1 cellular context compared by ENCODE assay signal in the genomic region with DNA sequence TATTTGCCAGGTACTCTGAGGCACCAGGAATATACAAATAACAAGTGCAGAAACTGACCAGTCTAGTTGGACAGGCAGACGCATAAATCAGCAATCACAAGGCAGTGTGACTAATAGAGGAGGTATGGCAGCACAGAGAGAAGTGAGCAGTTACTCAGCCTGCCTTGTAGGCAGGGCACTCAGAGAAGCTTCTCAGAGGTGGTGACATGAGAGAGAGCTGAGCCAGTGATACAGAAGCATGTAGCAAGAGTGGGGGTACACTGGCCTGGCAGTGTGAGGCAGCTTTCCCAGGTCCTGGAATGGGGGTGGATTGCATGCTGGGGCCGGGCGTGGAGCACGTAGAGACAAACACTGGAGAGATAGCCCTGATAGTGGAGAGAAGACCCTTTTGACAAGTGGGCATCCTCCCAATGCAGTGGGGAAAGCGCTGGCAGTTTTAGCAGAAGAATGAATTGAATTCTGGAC.
TF ChIP-seq lines count a peak whose summit lies in the region.

No MANE protein-coding gene starts in this region.

TF ChIP-seq in K562, 482 proteins besides CTCF, POLR2A, EP300 and RAD21 (continued from another document and continues in another):
- TF ChIP-seq RREB1 (CRISPR knock-in tag; IDR thresholded peaks at IDR 0.05) (no peak), NFE2L1 (tag; IDR thresholded peaks at IDR 0.05; ENCODE audit: borderline replicate concordance, low read depth) (no peak), EHMT2 (IDR thresholded peaks at IDR 0.05) (no peak), ZFP30 (CRISPR knock-in tag; IDR thresholded peaks at IDR 0.05; ENCODE audit: borderline replicate concordance) (no peak), ZNF274 (IDR thresholded peaks at IDR 0.05; ENCODE audit: borderline replicate concordance, low read depth, low read length) (no peak), HOXB6 (CRISPR knock-in tag; IDR thresholded peaks at IDR 0.05; ENCODE audit: borderline replicate concordance) (no peak), KDM4B (IDR thresholded peaks at IDR 0.05; ENCODE audit: borderline replicate concordance in 2 of 2, low read depth in 1 of 2) (0 out of 4 replicates have a peak, but pooled peaks of 1 of the 2 experiments have one; percentile 3), SMARCB1 (IDR thresholded peaks at IDR 0.05; ENCODE audit: insufficient read length, low read depth) (no peak), ZZZ3 (IDR thresholded peaks at IDR 0.05) (no peak), ZNF121 (CRISPR knock-in tag; conservative IDR thresholded peaks at IDR 0.05) (no peak), NFYB (IDR thresholded peaks at IDR 0.05; ENCODE audit: extremely low read depth, insufficient read length) (no peak), ZFP1 (CRISPR knock-in tag; IDR thresholded peaks at IDR 0.05) (no peak), RERE (CRISPR knock-in tag; IDR thresholded peaks at IDR 0.05; ENCODE audit: borderline replicate concordance) (no peak), ZNF639 (CRISPR knock-in tag; conservative IDR thresholded peaks at IDR 0.05 in 1 of 2, IDR thresholded peaks at IDR 0.05 in 1 of 2) (peak in 1 of 2 experiments; percentile 2; a peak in 1 of 4 replicates), TGIF2 (CRISPR knock-in tag; IDR thresholded peaks at IDR 0.05) (no peak), MEF2D (tag; conservative IDR thresholded peaks at IDR 0.05; ENCODE audit: low read depth) (0 out of 2 replicates have a peak, but pooled peaks have one; percentile 22), ELF1 (tag; IDR thresholded peaks at IDR 0.05) (no peak), JUND (IDR thresholded peaks at IDR 0.05; ENCODE audit: borderline replicate concordance, low read depth, low read length) (peak; percentile 81; the same call in 1 of the 2 replicates), JUND (tag; IDR thresholded peaks at IDR 0.05; ENCODE audit: borderline replicate concordance, low read depth, low read length) (peak; percentile 79; the same call in 2 of the 3 replicates), CREB1 (IDR thresholded peaks at IDR 0.05) (no peak), CREB1 (CRISPR knock-in tag; IDR thresholded peaks at IDR 0.05) (no peak; the same call in 1 of the 2 replicates), SREBF2 (CRISPR knock-in tag; IDR thresholded peaks at IDR 0.05) (no peak), SMARCC2 (IDR thresholded peaks at IDR 0.05; ENCODE audit: low read depth) (peak; percentile 20; the same call in 1 of the 2 replicates), ZKSCAN1 (IDR thresholded peaks at IDR 0.05; ENCODE audit: low read depth, low read length) (no peak), ZNF316 (IDR thresholded peaks at IDR 0.05) (no peak), NFRKB (IDR thresholded peaks at IDR 0.05; ENCODE audit: low read depth) (no peak), EZH2 (IDR thresholded peaks at IDR 0.05; ENCODE audit: borderline replicate concordance, low read depth, low read length) (no peak), ZNF766 (CRISPR knock-in tag; conservative IDR thresholded peaks at IDR 0.05) (no peak), POLR2AphosphoS2 (IDR thresholded peaks at IDR 0.05; ENCODE audit: low read length) (no peak), RBM39 (optimal IDR thresholded peaks at IDR 0.05; ENCODE audit: low read depth, low read length) (no peak), ZNF584 (CRISPR knock-in tag; IDR thresholded peaks at IDR 0.05; ENCODE audit: low read depth) (peak; percentile 24; the same call in 1 of the 2 replicates), NFATC3 (IDR thresholded peaks at IDR 0.05) (no peak), RCOR1 (IDR thresholded peaks at IDR 0.05; ENCODE audit: borderline replicate concordance in 1 of 2, low read depth in 2 of 2, low read length in 2 of 2) (no peak), ARID1B (IDR thresholded peaks at IDR 0.05) (peak; percentile 48; the same call in 1 of the 2 replicates), PRPF4 (IDR thresholded peaks at IDR 0.05; ENCODE audit: insufficient read depth, low read depth, low read length, poor library complexity, severe bottlenecking) (no peak), STAT5B (CRISPR knock-in tag; IDR thresholded peaks at IDR 0.05) (no peak), SRSF7 (optimal IDR thresholded peaks at IDR 0.05; ENCODE audit: low read depth, low read length) (no peak), HCFC1 (IDR thresholded peaks at IDR 0.05; ENCODE audit: low read depth, low read length) (no peak), STAT5A (IDR thresholded peaks at IDR 0.05; ENCODE audit: borderline replicate concordance, low read length) (no peak), BRCA1 (IDR thresholded peaks at IDR 0.05) (no peak), BRCA1 (CRISPR knock-in tag; IDR thresholded peaks at IDR 0.05) (no peak), KAT7 (CRISPR knock-in tag; IDR thresholded peaks at IDR 0.05; ENCODE audit: borderline replicate concordance) (no peak), CBFA2T3 (IDR thresholded peaks at IDR 0.05) (no peak), ZKSCAN8 (CRISPR knock-in tag; IDR thresholded peaks at IDR 0.05) (no peak)
- TF ChIP-seq, protein P1, sequence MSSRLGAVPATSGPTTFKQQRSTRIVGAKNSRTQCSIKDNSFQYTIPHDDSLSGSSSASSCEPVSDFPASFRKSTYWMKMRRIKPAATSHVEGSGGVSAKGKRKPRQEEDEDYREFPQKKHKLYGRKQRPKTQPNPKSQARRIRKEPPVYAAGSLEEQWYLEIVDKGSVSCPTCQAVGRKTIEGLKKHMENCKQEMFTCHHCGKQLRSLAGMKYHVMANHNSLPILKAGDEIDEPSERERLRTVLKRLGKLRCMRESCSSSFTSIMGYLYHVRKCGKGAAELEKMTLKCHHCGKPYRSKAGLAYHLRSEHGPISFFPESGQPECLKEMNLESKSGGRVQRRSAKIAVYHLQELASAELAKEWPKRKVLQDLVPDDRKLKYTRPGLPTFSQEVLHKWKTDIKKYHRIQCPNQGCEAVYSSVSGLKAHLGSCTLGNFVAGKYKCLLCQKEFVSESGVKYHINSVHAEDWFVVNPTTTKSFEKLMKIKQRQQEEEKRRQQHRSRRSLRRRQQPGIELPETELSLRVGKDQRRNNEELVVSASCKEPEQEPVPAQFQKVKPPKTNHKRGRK (tag; IDR thresholded peaks at IDR 0.05), result peak; percentile 77
- TF ChIP-seq, protein P2, sequence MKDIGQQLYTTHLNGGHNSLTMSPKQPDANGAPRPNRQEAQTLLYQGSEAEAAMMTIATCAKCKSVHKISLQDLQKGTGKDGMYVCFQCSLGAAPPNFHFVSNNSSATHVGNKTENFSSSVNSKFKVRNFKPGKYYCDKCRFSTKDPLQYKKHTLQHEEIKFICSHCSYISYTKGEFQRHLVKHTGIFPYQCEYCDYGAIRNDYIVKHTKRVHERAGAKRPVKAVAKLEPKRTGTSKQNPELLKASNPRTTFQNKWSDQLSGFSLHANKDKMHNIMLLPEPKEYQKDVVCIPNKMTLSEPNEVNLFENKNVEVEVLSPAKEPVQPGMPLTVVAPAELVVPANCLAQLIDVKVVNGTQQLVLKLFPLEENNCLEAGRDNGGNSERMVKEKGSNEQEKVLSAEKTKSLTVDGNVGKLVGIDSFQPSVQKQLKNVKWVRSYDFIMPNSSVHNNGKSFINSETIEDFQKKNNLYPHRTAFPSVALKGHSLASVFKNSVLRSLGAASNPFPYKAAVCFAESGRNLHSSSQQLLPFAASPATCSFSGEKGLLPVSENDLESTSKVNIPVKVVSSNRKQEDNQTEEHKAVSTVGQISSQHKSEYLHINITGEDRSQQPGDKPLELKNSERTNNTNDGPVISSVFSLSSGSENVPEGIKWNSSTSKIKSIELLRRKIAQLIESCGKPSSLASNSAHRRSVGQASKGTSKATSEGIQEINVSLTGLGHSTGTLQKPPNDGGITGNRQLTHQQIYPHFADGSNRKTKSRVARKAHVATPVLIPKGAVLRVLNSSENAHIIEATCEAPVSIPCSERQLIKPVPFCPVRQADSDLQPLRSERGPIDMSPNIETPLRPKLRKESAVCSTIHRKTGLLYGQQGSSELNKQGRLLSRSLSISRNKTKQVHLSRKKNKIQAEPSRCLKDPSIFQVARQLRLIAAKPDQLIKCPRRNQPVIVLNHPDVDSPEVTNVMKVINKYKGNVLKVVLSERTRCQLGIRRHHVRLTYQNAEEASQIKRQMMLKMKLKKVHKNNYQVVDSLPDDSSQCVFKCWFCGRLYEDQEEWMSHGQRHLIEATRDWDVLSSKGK (CRISPR knock-in tag; IDR thresholded peaks at IDR 0.05), result no peak
- TF ChIP-seq, protein P3, sequence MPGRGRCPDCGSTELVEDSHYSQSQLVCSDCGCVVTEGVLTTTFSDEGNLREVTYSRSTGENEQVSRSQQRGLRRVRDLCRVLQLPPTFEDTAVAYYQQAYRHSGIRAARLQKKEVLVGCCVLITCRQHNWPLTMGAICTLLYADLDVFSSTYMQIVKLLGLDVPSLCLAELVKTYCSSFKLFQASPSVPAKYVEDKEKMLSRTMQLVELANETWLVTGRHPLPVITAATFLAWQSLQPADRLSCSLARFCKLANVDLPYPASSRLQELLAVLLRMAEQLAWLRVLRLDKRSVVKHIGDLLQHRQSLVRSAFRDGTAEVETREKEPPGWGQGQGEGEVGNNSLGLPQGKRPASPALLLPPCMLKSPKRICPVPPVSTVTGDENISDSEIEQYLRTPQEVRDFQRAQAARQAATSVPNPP (IDR thresholded peaks at IDR 0.05; ENCODE audit: borderline replicate concordance, insufficient read depth, insufficient read length), result no peak
